In the genomic region with DNA sequence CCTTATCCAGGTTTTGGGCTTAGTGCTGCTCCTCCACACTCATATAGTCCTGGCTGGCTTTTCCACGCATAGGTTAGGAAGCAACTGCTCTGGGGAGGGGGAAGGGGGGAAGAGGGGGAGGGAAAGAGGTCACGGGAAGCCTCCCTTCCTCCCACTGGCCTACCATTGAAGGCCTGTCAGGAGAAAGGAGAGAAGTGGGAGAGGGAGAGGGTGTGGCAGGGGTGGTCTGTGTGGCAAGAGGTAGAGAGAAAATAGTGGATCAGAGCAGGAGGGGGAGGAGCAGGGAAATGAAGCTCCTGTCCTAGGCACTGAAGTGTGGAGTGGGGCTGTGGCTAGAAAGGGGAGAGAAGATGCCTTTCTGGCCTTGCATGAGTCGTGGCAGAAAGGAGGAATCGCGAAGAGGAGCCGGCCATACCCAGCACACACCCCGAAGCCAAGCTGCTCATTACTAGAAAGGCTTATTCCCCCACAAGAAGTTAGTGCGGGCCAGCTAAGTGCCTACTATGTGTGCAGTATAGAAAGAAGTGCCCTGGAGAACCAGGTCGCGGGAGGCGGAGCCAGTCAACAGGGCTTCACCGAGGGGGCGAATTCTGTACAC, we compare ENCODE assay signal across 8 cellular contexts. TPM values are rescaled to one million over a fixed set of nuclear protein-coding genes. Genes with fewer than 3 reads are reported as not detected.
DNase-seq lines count a peak whose midpoint lies in the region; ATAC-seq and TF ChIP-seq lines count a peak whose summit lies in the region.

No MANE protein-coding gene starts in this region.

- H3K4me1 Mint-ChIP-seq in CD8-positive, alpha-beta T cell (ENCODE audit: low read depth), result peaks cover 33% of the 10 kb centered on the region
- peaks cover 23 to 43% (median 40%) of the 10 kb centered on the region in 4 donors for H3K4me1 Mint-ChIP-seq in naive thymus-derived CD8-positive, alpha-beta T cell

- no peak for ATAC-seq in CD8-positive, alpha-beta T cell
- ATAC-seq in naive thymus-derived CD8-positive, alpha-beta T cell, result no peak

- CTCF ChIA-PET in CD8-positive, alpha-beta T cell (lab: Charles Lee), result interaction anchor here (1.6 kb wide), 1 partner anchor 8 kb away, joined by 5 read pairs; no protein-coding TSS in a partner anchor
- CTCF ChIA-PET in HEK293T (lab: Yijun Ruan, JAX), result no interaction called here

- intact Hi-C loops in CD8-positive, alpha-beta T cell (cut with DNase I, micrococcal nuclease), result loop anchor here (1.0 to 10.0 kb wide), 5 partner anchors 270 to 1683 kb away; a partner anchor contains a TSS
- intact Hi-C loops in breast epithelium (cut with DNase I; ENCODE audit: low total_unique reads), result no loop called here

- POLR2A ChIA-PET in CD8-positive, alpha-beta T cell (lab: Charles Lee), result no interaction called here
- POLR2A ChIA-PET in naive thymus-derived CD8-positive, alpha-beta T cell (lab: Charles Lee), result interaction anchor here (1.0 kb wide), 1 partner anchor 465 kb away, joined by 3 read pairs; a partner anchor contains a TSS
- POLR2A ChIA-PET in HEK293T (lab: Yijun Ruan, JAX), result interaction anchor here (1.2 to 1.5 kb wide), 3 partner anchors 11 to 13 kb away, joined by 4 to 5 read pairs (median 4); no protein-coding TSS in a partner anchor

- peaks cover 9% of the 10 kb centered on the region for H3K4me1 ChIP-seq in CD8-positive, alpha-beta T cell (ENCODE audit: insufficient read depth, low read length)
- H3K4me1 ChIP-seq in HUES48 (ENCODE audit: control insufficient read depth, insufficient read depth, low read length) (peaks cover 24% of the 10 kb centered on the region), breast epithelium (no peaks in the 10 kb centered on the region)

- H3K27me3 ChIP-seq in CD8-positive, alpha-beta T cell (ENCODE audit: insufficient read depth, low read length), result no peaks in the 10 kb centered on the region
- peaks cover 26% of the 10 kb centered on the region for H3K27me3 ChIP-seq in HUES48 (ENCODE audit: control insufficient read depth, insufficient read depth, low read length)
- H3K27me3 ChIP-seq in breast epithelium, result peaks cover 0 to 51% of the 10 kb centered on the region in 2 donors

- H3K27ac Mint-ChIP-seq in CD8-positive, alpha-beta T cell, result peak overlapping the region; percentile 92
- peak overlapping the region; percentile 86 to 95 (median 92) for H3K27ac Mint-ChIP-seq in naive thymus-derived CD8-positive, alpha-beta T cell

- peak overlapping the region; percentile 89 for H3K4me3 Mint-ChIP-seq in CD8-positive, alpha-beta T cell
- peak overlapping the region; percentile 86 to 95 (median 90) for H3K4me3 Mint-ChIP-seq in naive thymus-derived CD8-positive, alpha-beta T cell

- H3K9ac ChIP-seq in HUES48 (ENCODE audit: low read depth, low read length), result 0 out of 2 replicates have a peak overlapping the region, but pooled peaks have one; percentile 46

- H3K36me3 ChIP-seq in CD8-positive, alpha-beta T cell (ENCODE audit: insufficient read depth, low read length), result no peaks in the 10 kb centered on the region
- peaks cover 3% of the 10 kb centered on the region; the same call in 1 of the 2 replicates for H3K36me3 ChIP-seq in HUES48 (ENCODE audit: control insufficient read depth, insufficient read depth, low read length)
- H3K36me3 ChIP-seq in breast epithelium, result no peaks in the 10 kb centered on the region

- peak overlapping the region; percentile 67 for H3K4me3 ChIP-seq in CD8-positive, alpha-beta T cell (ENCODE audit: low read depth, low read length)
- H3K4me3 ChIP-seq in HUES48 (ENCODE audit: low read depth, low read length), result peak overlapping the region; percentile 90
- peak overlapping the region; percentile 57 to 73 (median 65) for H3K4me3 ChIP-seq in breast epithelium

- no peaks in the 10 kb centered on the region for H3K9me3 ChIP-seq in CD8-positive, alpha-beta T cell (ENCODE audit: low read length)
- no peaks in the 10 kb centered on the region for H3K9me3 ChIP-seq in HUES48 (ENCODE audit: control insufficient read depth, insufficient read depth, low read length)
- H3K9me3 ChIP-seq in breast epithelium, result no peaks in the 10 kb centered on the region

- DNase-seq in CD8-positive, alpha-beta T cell, result no peak
- DNase-seq in breast epithelium (ENCODE audit: low spot score in 2 of 2), result no peak
- DNase-seq in naive thymus-derived CD8-positive, alpha-beta T cell, result no peak
- DNase-seq in effector CD8-positive, alpha-beta T cell (lab: John Stamatoyannopoulos, UW), result no peak
- no peak for DNase-seq in HEK293T (ENCODE audit: extremely low spot score)
- no peak for DNase-seq in activated effector memory CD4-positive, alpha-beta T cell treated with Interleukin-2 at 50 U/mL for 16 hours
- DNase-seq in NCI-H446 (lab: John Stamatoyannopoulos, UW), result no peak

- H3K27me3 Mint-ChIP-seq in CD8-positive, alpha-beta T cell (ENCODE audit: low read depth), result no peaks in the 10 kb centered on the region
- H3K27me3 Mint-ChIP-seq in naive thymus-derived CD8-positive, alpha-beta T cell, result no peaks in the 10 kb centered on the region

- peaks cover 3% of the 10 kb centered on the region for H3K36me3 Mint-ChIP-seq in CD8-positive, alpha-beta T cell
- H3K36me3 Mint-ChIP-seq in naive thymus-derived CD8-positive, alpha-beta T cell, result peaks cover 0 to 3% (median 0%) of the 10 kb centered on the region in 3 donors

- no peak overlapping the region for H3K27ac ChIP-seq in CD8-positive, alpha-beta T cell (ENCODE audit: low read depth, low read length)
- H3K27ac ChIP-seq in HUES48 (ENCODE audit: low read depth, low read length) (no peak overlapping the region), breast epithelium (peak overlapping the region; percentile 85 to 95)

- H3K9me3 Mint-ChIP-seq in CD8-positive, alpha-beta T cell, result no peaks in the 10 kb centered on the region
- H3K9me3 Mint-ChIP-seq in naive thymus-derived CD8-positive, alpha-beta T cell, result peaks cover 0 to 4% (median 0%) of the 10 kb centered on the region in 9 donors

- no peak for TF ChIP-seq CTCF in CD8-positive, alpha-beta T cell (IDR thresholded peaks at IDR 0.05)
- TF ChIP-seq CTCF in breast epithelium (IDR thresholded peaks at IDR 0.05), result no peak

- no peak for TF ChIP-seq POLR2A in breast epithelium (IDR thresholded peaks at IDR 0.05)

TF ChIP-seq in HEK293T, 16 proteins besides CTCF, POLR2A, EP300 and RAD21:
- TF ChIP-seq TARDBP (IDR thresholded peaks at IDR 0.05) (no peak), HDGF (IDR thresholded peaks at IDR 0.05; ENCODE audit: borderline replicate concordance) (no peak), NFRKB (IDR thresholded peaks at IDR 0.05) (no peak), FOXK2 (IDR thresholded peaks at IDR 0.05) (no peak), ZNF384 (IDR thresholded peaks at IDR 0.05) (no peak), LEF1 (IDR thresholded peaks at IDR 0.05; ENCODE audit: borderline replicate concordance) (no peak), FOXA1 (IDR thresholded peaks at IDR 0.05) (no peak)

RNA-seq across cellular contexts. Expression of a gene that starts 1.1 kb away (rescaled TPM):
- total RNA-seq in CD8-positive, alpha-beta T cell, result 1 to 10 TPM; 7.4 to 9.0 TPM
- 10 to 100 TPM; 35.7 to 58.7 (median 56.5) TPM for total RNA-seq in breast epithelium
- 10 to 100 TPM; 15.3 to 18.3 TPM for total RNA-seq in naive thymus-derived CD8-positive, alpha-beta T cell
- 1 to 10 TPM in 1 of 3 donors, under 1 TPM in 2; 0.66 to 1.4 (median 0.74) TPM for polyA plus RNA-seq in naive thymus-derived CD8-positive, alpha-beta T cell

Comparison
In these comparisons a context has a peak if more than half of its experiments do, and no peak if none do; other contexts are left out.
1. H3K27ac ChIP-seq: peak in breast epithelium (2 of 2); none in CD8-positive, alpha-beta T cell (single experiment) and HUES48 (single experiment).
2. Peak in every context shown above with its lines, with median percentiles within 50 percentile points of each other: H3K4me3 ChIP-seq.